ENCODE assay signal across 12 cellular contexts in genomic region chr5:58491216-58491892, GRCh38. TPM values are rescaled to one million over a fixed set of nuclear protein-coding genes. Genes with fewer than 3 reads are reported as not detected.
DNase-seq lines count a peak whose midpoint lies in the region; ATAC-seq and TF ChIP-seq lines count a peak whose summit lies in the region.
"Had no signal": no experiment of that assay in that cellular context is flagged by ENCODE, and none has a peak within 500 bp of the region (broad histone marks: within the 10 kb centered on the region; RNA-seq: fewer than 3 reads in every experiment).

GAPT (plus strand) TSS chr5:58491435; CDS start chr5:58494537, 3,102 bp downstream.

- TF ChIP-seq POLR2A in GM18505 (IDR thresholded peaks at IDR 0.05; ENCODE audit: borderline replicate concordance, extremely low read depth, insufficient read depth, insufficient read length), result no peak

- H2BK120ac ChIP-seq in H9 (ENCODE audit: low read depth, low read length, poor library complexity, severe bottlenecking), result no peak within 1 kb of the TSS

- H3K27ac Mint-ChIP-seq in H9, result peak within 1 kb of the TSS in 2 of 3 experiments; percentile 10 to 82; a peak in 2 of 7 replicates
- no peak within 1 kb of the TSS for H3K27ac Mint-ChIP-seq in activated T-cell treated with anti-CD3 and anti-CD28 coated beads, Interleukin-2, amount 50 U/mL, for 72 hours

- DNase-seq in H9, result no peak
- peak; percentile 46 for DNase-seq in globus pallidus (ENCODE audit: low spot score)
- no peak for DNase-seq in activated T-cell treated with anti-CD3 and anti-CD28 coated beads, Interleukin-2, amount 50 U/mL, for 72 hours
- DNase-seq in NCI-H187 treated with DMSO at 0.1 percent for 48 hours (lab: John Stamatoyannopoulos, UW), result no peak
- DNase-seq in stimulated activated CD4-positive, alpha-beta T cell treated with anti-CD3 and anti-CD28 coated beads, Interleukin-2, amount 100 ng/mL, for 24 hours, result no peak
- DNase-seq in islet precursor cell, result no peak
- DNase-seq: amniotic stem cell, head of caudate nucleus, tibial artery had no signal

- no peak within 1 kb of the TSS for H2BK12ac ChIP-seq in H9 (ENCODE audit: insufficient read length, low read depth, low read length)

- no CpG with 5 or more reads among the region's 6 CpGs for WGBS in H9 (ENCODE audit: extremely low coverage, insufficient read length, low lambda C conversion rate)

- H3K4me3 ChIP-seq in HUES48 (ENCODE audit: low read depth, low read length), result no peak within 1 kb of the TSS
- H3K4me3 ChIP-seq: SJSA1, tibial artery had no signal

- no peak within 1 kb of the TSS for H3K14ac ChIP-seq in H9 (ENCODE audit: insufficient read depth, low read length)

- H3K36me3 ChIP-seq in HUES48 (ENCODE audit: control insufficient read depth, insufficient read depth, low read length), result no peaks in the 10 kb centered on the region
- H3K36me3 ChIP-seq: SJSA1, tibial artery had no signal

- H3K9ac ChIP-seq in H9 (ENCODE audit: extremely low read depth, insufficient read length, low read length) (no peak within 1 kb of the TSS), HUES48 (ENCODE audit: low read depth, low read length) (no peak within 1 kb of the TSS)

- no peaks in the 10 kb centered on the region for H3K79me2 ChIP-seq in H9 (ENCODE audit: insufficient read depth, low read length)

- no peak within 1 kb of the TSS for H3T11ph ChIP-seq in H9 (ENCODE audit: low read length)

- no peaks in the 10 kb centered on the region for H3K23me2 ChIP-seq in H9 (ENCODE audit: insufficient read length, low read depth, low read length, poor library complexity, severe bottlenecking)

- H4K5ac ChIP-seq in H9 (ENCODE audit: insufficient read length, low read depth, low read length), result no peak within 1 kb of the TSS

- no peak within 1 kb of the TSS for H4K91ac ChIP-seq in H9 (ENCODE audit: insufficient read length, low read depth, low read length)

- H2BK5ac ChIP-seq in H9 (ENCODE audit: insufficient read length, low read length), result no peak within 1 kb of the TSS

- H4K8ac ChIP-seq in H9 (replicated peaks; ENCODE audit: insufficient read length, low read depth, low read length), result no peak within 1 kb of the TSS

- H3K4me3 Mint-ChIP-seq in H9, result no peak within 1 kb of the TSS
- H3K4me3 Mint-ChIP-seq in activated T-cell treated with anti-CD3 and anti-CD28 coated beads, Interleukin-2, amount 50 U/mL, for 72 hours, result no peak within 1 kb of the TSS

- H3K27me3 ChIP-seq in H9 (ENCODE audit: insufficient read depth, low read length), result no peaks in the 10 kb centered on the region
- no peaks in the 10 kb centered on the region for H3K27me3 ChIP-seq in HUES48 (ENCODE audit: control insufficient read depth, insufficient read depth, low read length)
- H3K27me3 ChIP-seq: tibial artery had no signal

- peaks cover 14 to 21% of the 10 kb centered on the region in 2 experiments for H3K4me1 Mint-ChIP-seq in H9
- H3K4me1 Mint-ChIP-seq in activated T-cell treated with anti-CD3 and anti-CD28 coated beads, Interleukin-2, amount 50 U/mL, for 72 hours (ENCODE audit: low read depth), result no peaks in the 10 kb centered on the region

- no peak within 1 kb of the TSS for H3K23ac ChIP-seq in H9 (ENCODE audit: insufficient read length, low read depth, low read length)

- H4K20me1 ChIP-seq in H9 (ENCODE audit: control insufficient read depth, insufficient read depth, insufficient read length), result no peaks in the 10 kb centered on the region

- no peaks in the 10 kb centered on the region for H3K9me3 Mint-ChIP-seq in H9
- H3K9me3 Mint-ChIP-seq in activated T-cell treated with anti-CD3 and anti-CD28 coated beads, Interleukin-2, amount 50 U/mL, for 72 hours, result no peaks in the 10 kb centered on the region

- no peak within 1 kb of the TSS for H3K18ac ChIP-seq in H9 (ENCODE audit: insufficient read length, low read depth, low read length)

- ATAC-seq in GM18505 (IDR thresholded peaks at IDR 0.05; ENCODE audit: unreplicated experiment), result peak; percentile 84
- no peak for ATAC-seq in activated T-cell treated with anti-CD3 and anti-CD28 coated beads, Interleukin-2, amount 50 U/mL, for 72 hours (replicated peaks in 1 of 2)

- H3K79me1 ChIP-seq in H9 (ENCODE audit: insufficient read depth, low read depth, low read length, poor library complexity, severe bottlenecking), result no peaks in the 10 kb centered on the region

- H3K9me3 ChIP-seq in H9 (ENCODE audit: control insufficient read depth, low read depth, low read length) (no peaks in the 10 kb centered on the region), HUES48 (ENCODE audit: control insufficient read depth, insufficient read depth, low read length) (no peaks in the 10 kb centered on the region)
- H3K9me3 ChIP-seq: SJSA1, tibial artery had no signal

- no peak for TF ChIP-seq CTCF in H9 (conservative IDR thresholded peaks at IDR 0.05)

- no peak within 1 kb of the TSS for H3K4ac ChIP-seq in H9 (ENCODE audit: low read depth, low read length)

- H3K4me1 ChIP-seq in H9 (ENCODE audit: insufficient read depth, low read length), result no peaks in the 10 kb centered on the region; the same call in 1 of the 2 replicates
- H3K4me1 ChIP-seq in HUES48 (ENCODE audit: control insufficient read depth, insufficient read depth, low read length), result peaks cover 19% of the 10 kb centered on the region
- H3K4me1 ChIP-seq: SJSA1, tibial artery had no signal

- no peak within 1 kb of the TSS for H2AFZ ChIP-seq in H9 (ENCODE audit: low read length)

- no peaks in the 10 kb centered on the region for H3K36me3 Mint-ChIP-seq in H9 (ENCODE audit: insufficient read depth in 1 of 3, low read depth in 3 of 3)
- H3K36me3 Mint-ChIP-seq in activated T-cell treated with anti-CD3 and anti-CD28 coated beads, Interleukin-2, amount 50 U/mL, for 72 hours (ENCODE audit: insufficient read depth in 2 of 2), result no peaks in the 10 kb centered on the region

- H3K27ac ChIP-seq in H9 (ENCODE audit: insufficient read length, low read depth, low read length), result no peak within 1 kb of the TSS
- H3K27ac ChIP-seq in HUES48 (ENCODE audit: low read depth, low read length), result peak within 1 kb of the TSS; percentile 8
- H3K27ac ChIP-seq: SJSA1, tibial artery had no signal

- H3K56ac ChIP-seq in H9 (ENCODE audit: insufficient read length, low read depth, low read length), result no peak within 1 kb of the TSS

- H3K4me2 ChIP-seq in H9 (ENCODE audit: insufficient read depth, insufficient read length, low read length), result no peak within 1 kb of the TSS

- no peak within 1 kb of the TSS for H2AK5ac ChIP-seq in H9 (ENCODE audit: insufficient read length, low read length)

- H2BK20ac ChIP-seq in H9 (ENCODE audit: low read depth, low read length, poor library complexity, severe bottlenecking), result no peak within 1 kb of the TSS

- no peak within 1 kb of the TSS for H2BK15ac ChIP-seq in H9 (ENCODE audit: low read depth, low read length)

- no peaks in the 10 kb centered on the region for H3K27me3 Mint-ChIP-seq in H9 (ENCODE audit: low read depth)
- H3K27me3 Mint-ChIP-seq in activated T-cell treated with anti-CD3 and anti-CD28 coated beads, Interleukin-2, amount 50 U/mL, for 72 hours (ENCODE audit: low read depth), result peaks cover 16% of the 10 kb centered on the region

RNA-seq across cellular contexts. Expression of gene GAPT, which starts in this region (rescaled TPM):
- total RNA-seq in H9 (2021), result not detected in 2 replicates
- total RNA-seq in activated T-cell treated with anti-CD3 and anti-CD28 coated beads, Interleukin-2, amount 50 U/mL, for 72 hours, result not detected
- total RNA-seq: SJSA1 had no signal
